In genomic region chr5:82277613-82277986, GRCh38 we compare ENCODE assay signal across 8 cellular contexts. TPM values are rescaled to one million over a fixed set of nuclear protein-coding genes. Genes with fewer than 3 reads are reported as not detected.
DNase-seq lines count a peak whose midpoint lies in the region; ATAC-seq, FAIRE-seq and TF ChIP-seq lines count a peak whose summit lies in the region.

No MANE protein-coding gene starts in this region.

- H3K9me3 ChIP-seq in endothelial cell of umbilical vein (replicated peaks; ENCODE audit: control insufficient read depth, insufficient read depth, low read length), result no peaks in the 10 kb centered on the region
- H3K9me3 ChIP-seq in neural progenitor cell (ENCODE audit: low read depth), result no peaks in the 10 kb centered on the region

- H3K9me3 Mint-ChIP-seq in neural progenitor cell, result no peaks in the 10 kb centered on the region

- no peak overlapping the region for H3K27ac Mint-ChIP-seq in neural progenitor cell

- peak overlapping the region; percentile 93 for H3K4me3 Mint-ChIP-seq in neural progenitor cell

- no peak for FAIRE-seq in endothelial cell of umbilical vein (lab: Jason Lieb, UNC)

- H2AFZ ChIP-seq in endothelial cell of umbilical vein (ENCODE audit: low read depth, low read length), result no peak overlapping the region
- H2AFZ ChIP-seq in neural progenitor cell (replicated peaks), result no peak overlapping the region

- H3K27ac ChIP-seq in endothelial cell of umbilical vein (ENCODE audit: insufficient read depth, low read depth, low read length) (peak overlapping the region; percentile 91), neural progenitor cell (peak overlapping the region; percentile 73)

- no peak for TF ChIP-seq CTCF in GM12864 (IDR thresholded peaks at IDR 0.05; ENCODE audit: low read depth, low read length, missing control alignments)
- no peak for TF ChIP-seq CTCF in endothelial cell of umbilical vein (IDR thresholded peaks at IDR 0.05; ENCODE audit: extremely low read depth in 1 of 2, insufficient read depth in 1 of 2, low read depth in 1 of 2, low read length in 2 of 2)
- no peak for TF ChIP-seq CTCF in neural progenitor cell (IDR thresholded peaks at IDR 0.05)

- H3K4me1 ChIP-seq in endothelial cell of umbilical vein (ENCODE audit: control insufficient read depth, extremely low read depth, insufficient read depth, low read length), result peaks cover 11% of the 10 kb centered on the region
- peaks cover 26% of the 10 kb centered on the region for H3K4me1 ChIP-seq in neural progenitor cell

- peak overlapping the region; percentile 98 for H3K4me3 ChIP-seq in GM12864 (ENCODE audit: low read depth, low read length)
- H3K4me3 ChIP-seq in endothelial cell of umbilical vein (replicated peaks in 1 of 3; ENCODE audit: insufficient read depth in 1 of 3, low read depth in 1 of 3, low read length in 3 of 3), result peak overlapping the region; percentile 74 to 99 (median 96)
- H3K4me3 ChIP-seq in neural progenitor cell, result peak overlapping the region; percentile 70

- no peaks in the 10 kb centered on the region for H4K20me1 ChIP-seq in endothelial cell of umbilical vein (replicated peaks; ENCODE audit: control insufficient read depth, extremely low read depth, insufficient read depth, low read length)
- H4K20me1 ChIP-seq in neural progenitor cell (ENCODE audit: low read depth), result peaks cover 10% of the 10 kb centered on the region

- DNase-seq in GM12864 (ENCODE audit: low read depth), result no peak
- peak; percentile 44 for DNase-seq in OCI-M1 (lab: John Stamatoyannopoulos, UW)
- no peak for DNase-seq in endothelial cell of umbilical vein (ENCODE audit: low read depth, low spot score)
- no peak for DNase-seq in neural progenitor cell (ENCODE audit: low spot score)
- no peak for DNase-seq in NCI-H526 (lab: John Stamatoyannopoulos, UW)
- DNase-seq in NCI-H1694 treated with DMSO at 0.1 percent for 48 hours (lab: John Stamatoyannopoulos, UW), result no peak
- DNase-seq in T-helper 9 cell, result no peak

- H3K27me3 ChIP-seq in endothelial cell of umbilical vein (ENCODE audit: control insufficient read depth in 2 of 2, insufficient read depth in 2 of 2, low read length in 2 of 2) (no peaks in the 10 kb centered on the region), neural progenitor cell (no peaks in the 10 kb centered on the region)

- TF ChIP-seq POLR2A in endothelial cell of umbilical vein (IDR thresholded peaks at IDR 0.05; ENCODE audit: low read depth, low read length), result no peak

- intact Hi-C loops in endothelial cell of umbilical vein (cut with micrococcal nuclease), result loop anchor here (5.0 kb wide), 1 partner anchor 975 kb away; the partner anchor contains the start of gene ZCCHC9

- no peak for ATAC-seq in HG02610 (IDR thresholded peaks at IDR 0.05; ENCODE audit: unreplicated experiment)

- peaks cover 34% of the 10 kb centered on the region for H3K36me3 Mint-ChIP-seq in neural progenitor cell

- H3K9ac ChIP-seq in endothelial cell of umbilical vein (replicated peaks; ENCODE audit: extremely low read depth, insufficient read depth, low read length) (peak overlapping the region; percentile 99), neural progenitor cell (peak overlapping the region; percentile 81)

- H3K36me3 ChIP-seq in endothelial cell of umbilical vein (ENCODE audit: control insufficient read depth in 2 of 2, extremely low read depth in 1 of 2, insufficient read depth in 2 of 2, low read length in 2 of 2), result peaks cover 14 to 23% of the 10 kb centered on the region in 2 experiments
- peaks cover 21% of the 10 kb centered on the region for H3K36me3 ChIP-seq in neural progenitor cell

- H3K27me3 Mint-ChIP-seq in neural progenitor cell (ENCODE audit: insufficient read depth, low read depth), result peaks cover 6% of the 10 kb centered on the region

- POLR2A ChIA-PET in endothelial cell of umbilical vein (lab: Charles Lee), result interaction anchor here (1.2 to 1.7 kb wide), 4 partner anchors 8 to 426 kb away, joined by 3 to 8 read pairs (median 4); partner anchors contain the start of gene ATG10

- peak overlapping the region; percentile 69 for H3K4me2 ChIP-seq in endothelial cell of umbilical vein (ENCODE audit: insufficient read depth, low read length)
- peak overlapping the region; percentile 90 for H3K4me2 ChIP-seq in neural progenitor cell

- dilution Hi-C loops in endothelial cell of umbilical vein (cut with MboI; ENCODE audit: extremely low pct_ligation_motif_present, low sequenced_read_pairs), result no loop called here

- H3F3A ChIP-seq in neural progenitor cell (ENCODE audit: low read depth), result peaks cover 50% of the 10 kb centered on the region

- CTCF ChIA-PET in endothelial cell of umbilical vein (lab: Charles Lee), result interaction anchor here (1.5 to 1.6 kb wide), 2 partner anchors 21 to 851 kb away, joined by 3 to 5 read pairs; no protein-coding TSS in a partner anchor

- H3K9me1 ChIP-seq in endothelial cell of umbilical vein (replicated peaks; ENCODE audit: control insufficient read depth, extremely low read depth, insufficient read depth, low read length), result no peaks in the 10 kb centered on the region

- H3K79me2 ChIP-seq in endothelial cell of umbilical vein (ENCODE audit: control insufficient read depth, insufficient read depth, low read length) (peaks cover 20% of the 10 kb centered on the region), neural progenitor cell (ENCODE audit: low read depth) (peaks cover 34% of the 10 kb centered on the region)

- peaks cover 18% of the 10 kb centered on the region for H3K4me1 Mint-ChIP-seq in neural progenitor cell

- no TSS peak for BruUV-seq in endothelial cell of umbilical vein (replicated peaks; lab: Mats Ljungman, UMichigan)

TF ChIP-seq in endothelial cell of umbilical vein, 7 proteins besides CTCF, POLR2A, EP300 and RAD21:
- TF ChIP-seq MYC (IDR thresholded peaks at IDR 0.05; ENCODE audit: low read depth, low read length), result no peak
- no peak for TF ChIP-seq GATA2 (IDR thresholded peaks at IDR 0.05; ENCODE audit: insufficient read depth, insufficient read length, low read depth, low read length)
TF ChIP-seq in endothelial cell of umbilical vein: peak in this region for 0.

RNA-seq across cellular contexts. Expression of gene RPS23, which starts 0.6 kb away (rescaled TPM):
- total RNA-seq in endothelial cell of umbilical vein (1,940 and 2,037 TPM in 2 replicates), neural progenitor cell (ENCODE audit: low replicate concordance) (5,433 and 6,020 TPM in 2 replicates)
- polyA plus RNA-seq in endothelial cell of umbilical vein, result 2,281 and 3,265 TPM in 2 replicates
- polyA plus RNA-seq in endothelial cell of umbilical vein (2011; cell fraction: cytosol; rRNA removed), result 7,003 and 8,106 TPM in 2 replicates
- 2,085 and 2,214 TPM in 2 replicates for polyA plus RNA-seq in endothelial cell of umbilical vein (2011; cell fraction: nucleus; rRNA removed)
- 4,587 and 6,166 TPM in 2 replicates for polyA plus RNA-seq in endothelial cell of umbilical vein (2012)
- polyA minus RNA-seq in endothelial cell of umbilical vein, result 784 and 931 TPM in 2 replicates
- polyA minus RNA-seq in endothelial cell of umbilical vein (2011; cell fraction: cytosol; rRNA and poly(A)+ RNA removed), result 851 TPM
- polyA minus RNA-seq in endothelial cell of umbilical vein (2011; cell fraction: nucleus; rRNA and poly(A)+ RNA removed), result 107 and 118 TPM in 2 replicates
